11 cellular contexts compared by ENCODE assay signal in genomic region chr5:111010783-111011182, GRCh38.
"Had no signal": no experiment of that assay in that cellular context is flagged by ENCODE, and none has a peak within 500 bp of the region (broad histone marks: within the 10 kb centered on the region; RNA-seq: fewer than 3 reads in every experiment).

No MANE protein-coding gene starts in this region.

- ATAC-seq: GM23338, HCT116 had no signal

- H3K9me3 ChIP-seq: HAP-1 had no signal

- FAIRE-seq: H1, H54 had no signal

- DNase-seq: GM23248, GOT3, H7, H9, HCEC 1CT, HFFc6 had no signal

- H3K9ac ChIP-seq: GM23248 had no signal

- H3K4me3 ChIP-seq: GM23248, GM23338, HAP-1 had no signal

- H3K27ac ChIP-seq: GM23248 had no signal

- H3K4me1 ChIP-seq: HAP-1 had no signal

- H3K4me2 ChIP-seq: GM23338 had no signal

- H2AFZ ChIP-seq: GM23248, GM23338 had no signal

- H3K36me3 ChIP-seq: HAP-1 had no signal
